ENCODE assay signal across 19 cellular contexts in genomic region chr3:189949580-189949979, GRCh38.
DNase-seq lines count a peak whose midpoint lies in the region; ATAC-seq, FAIRE-seq and TF ChIP-seq lines count a peak whose summit lies in the region.
"Had no signal": no experiment of that assay in that cellular context is flagged by ENCODE, and none has a peak within 500 bp of the region (broad histone marks: within the 10 kb centered on the region; RNA-seq: fewer than 3 reads in every experiment).

No MANE protein-coding gene starts in this region.

- H3K4me1 ChIP-seq in breast epithelium = no peaks in the 10 kb centered on the region
- H3K4me1 ChIP-seq in foreskin keratinocyte = peaks cover 31% of the 10 kb centered on the region
- H3K4me1 ChIP-seq in right lobe of liver = peaks cover 0 to 5% (median 0%) of the 10 kb centered on the region in 4 donors
- H3K4me1 ChIP-seq in left lung = no peaks in the 10 kb centered on the region
- H3K4me1 ChIP-seq: HAP-1 had no signal

- TF ChIP-seq POLR2A in GM12892 (IDR thresholded peaks at IDR 0.05; ENCODE audit: low read depth, low read length) (no peak), breast epithelium (IDR thresholded peaks at IDR 0.05) (no peak), right lobe of liver (IDR thresholded peaks at IDR 0.05) (no peak)

- no peaks in the 10 kb centered on the region for H3K36me3 Mint-ChIP-seq in endothelial cell (ENCODE audit: low read depth, unreplicated experiment)
- H3K36me3 Mint-ChIP-seq: CD8-positive, alpha-beta T cell had no signal

- FAIRE-seq in GM12892 (lab: Jason Lieb, UNC) = peak; percentile 36
- FAIRE-seq: A204.1, GM12878, GM18507 had no signal

- intact Hi-C loops in breast epithelium (cut with DNase I; ENCODE audit: low total_unique reads) = no loop called here
- intact Hi-C loops in right lobe of liver (cut with DNase I) = no loop called here
- intact Hi-C loops in left lung (cut with DNase I) = no loop called here

- DNase-seq in GM12892 (ENCODE audit: insufficient read length) (no peak), breast epithelium (ENCODE audit: low spot score in 2 of 2) (no peak), foreskin keratinocyte (no peak), right lobe of liver (no peak), left lung (no peak), endothelial cell (ENCODE audit: low spot score) (no peak)
- DNase-seq in stimulated activated naive CD4-positive, alpha-beta T cell treated with Interleukin-2 at 50 U/mL for 16 hours (lab: John Stamatoyannopoulos, UW) = no peak
- no peak for DNase-seq in activated CD4-positive, CD25-positive, alpha-beta regulatory T cell treated with anti-CD3 and anti-CD28 coated beads, Interleukin-2, amount 50 U/mL, for 72 hours
- DNase-seq: AML-193; CD8-positive, alpha-beta T cell; DMS 273 treated with DMSO at 0.1 percent for 48 hours; DMS53; DND-41; EL; GM23248 had no signal

- H3K4me1 Mint-ChIP-seq in endothelial cell (ENCODE audit: unreplicated experiment) = peaks cover 3% of the 10 kb centered on the region

- peak overlapping the region; percentile 2 to 26 for H3K27ac ChIP-seq in breast epithelium
- H3K27ac ChIP-seq in foreskin keratinocyte = peak overlapping the region; percentile 73
- H3K27ac ChIP-seq in right lobe of liver = no peak overlapping the region
- H3K27ac ChIP-seq in left lung = no peak overlapping the region
- H3K27ac ChIP-seq: GM23248 had no signal

- no peak overlapping the region for H3K4me3 Mint-ChIP-seq in endothelial cell (ENCODE audit: unreplicated experiment)
- H3K4me3 Mint-ChIP-seq: CD8-positive, alpha-beta T cell had no signal

- H3K4me3 ChIP-seq in breast epithelium (no peak overlapping the region), right lobe of liver (no peak overlapping the region), left lung (no peak overlapping the region)
- H3K4me3 ChIP-seq: GM12878, GM23248, HAP-1 had no signal

- H3K27me3 ChIP-seq in breast epithelium (no peaks in the 10 kb centered on the region), foreskin keratinocyte (no peaks in the 10 kb centered on the region), right lobe of liver (no peaks in the 10 kb centered on the region), left lung (no peaks in the 10 kb centered on the region)

- WGBS in right lobe of liver (ENCODE audit: insufficient coverage, low coverage, low lambda C conversion rate, missing lambda C conversion rate) = 49% methylated on average over 4 of the region's 4 CpGs

- H3K36me3 ChIP-seq in breast epithelium (no peaks in the 10 kb centered on the region), right lobe of liver (no peaks in the 10 kb centered on the region), left lung (no peaks in the 10 kb centered on the region)
- H3K36me3 ChIP-seq: HAP-1 had no signal

- H3K27ac Mint-ChIP-seq in endothelial cell (ENCODE audit: unreplicated experiment) = no peak overlapping the region
- H3K27ac Mint-ChIP-seq: CD8-positive, alpha-beta T cell had no signal

- H3K9me3 Mint-ChIP-seq in endothelial cell (ENCODE audit: unreplicated experiment) = no peaks in the 10 kb centered on the region
- H3K9me3 Mint-ChIP-seq: CD8-positive, alpha-beta T cell had no signal

- TF ChIP-seq CTCF in breast epithelium (IDR thresholded peaks at IDR 0.05) (no peak), foreskin keratinocyte (conservative IDR thresholded peaks at IDR 0.05) (no peak), right lobe of liver (IDR thresholded peaks at IDR 0.05) (no peak), left lung (IDR thresholded peaks at IDR 0.05) (no peak), endothelial cell (IDR thresholded peaks at IDR 0.05; ENCODE audit: unreplicated experiment) (no peak)

- no peaks in the 10 kb centered on the region for H3K9me3 ChIP-seq in breast epithelium
- no peaks in the 10 kb centered on the region for H3K9me3 ChIP-seq in right lobe of liver
- no peaks in the 10 kb centered on the region for H3K9me3 ChIP-seq in left lung
- H3K9me3 ChIP-seq: HAP-1 had no signal

- no peak for ATAC-seq in foreskin keratinocyte
- ATAC-seq in right lobe of liver = peak; percentile 38 to 55 (median 43)
- no peak for ATAC-seq in left lung
- ATAC-seq: CD8-positive, alpha-beta T cell; GM12878 had no signal

- H3K27me3 Mint-ChIP-seq in endothelial cell (ENCODE audit: unreplicated experiment) = peaks cover 2% of the 10 kb centered on the region

Comparison
In these comparisons a context has a peak if more than half of its experiments do, and no peak if none do; other contexts are left out.
1. H3K27ac ChIP-seq: peak in breast epithelium (2 of 2) and foreskin keratinocyte (single experiment); none in right lobe of liver (0 of 3) and left lung (0 of 2).
2. ATAC-seq: peak in right lobe of liver (4 of 4); none in foreskin keratinocyte (single experiment) and left lung (single experiment).